ENCODE assay signal across 19 cellular contexts in genomic region chr7:12796397-12797136, GRCh38.
"Had no signal": no experiment of that assay in that cellular context is flagged by ENCODE, and none has a peak within 500 bp of the region (broad histone marks: within the 10 kb centered on the region; RNA-seq: fewer than 3 reads in every experiment).

No MANE protein-coding gene starts in this region.

- H3K9me3 ChIP-seq: breast epithelium, colonic mucosa, gastroesophageal sphincter, sigmoid colon, tibial artery had no signal

- H3K27me3 ChIP-seq: breast epithelium, colonic mucosa, gastroesophageal sphincter, sigmoid colon, tibial artery had no signal

- H3K36me3 ChIP-seq: breast epithelium, colonic mucosa, gastroesophageal sphincter, sigmoid colon, tibial artery had no signal

- ATAC-seq: activated CD8-positive, alpha-beta T cell treated with anti-CD3 and anti-CD28 coated beads for 36 hours; gastroesophageal sphincter; left ventricle myocardium superior had no signal

- H3K4me1 ChIP-seq: breast epithelium, gastroesophageal sphincter, sigmoid colon had no signal

- H3K27ac ChIP-seq: colonic mucosa, gastroesophageal sphincter, sigmoid colon, tibial artery had no signal

- H3K4me3 ChIP-seq: breast epithelium, colonic mucosa, gastroesophageal sphincter, sigmoid colon, tibial artery had no signal

- DNase-seq: activated CD4-positive, alpha-beta T cell treated with anti-CD3 and anti-CD28 coated beads for 4 hours; activated CD8-positive, alpha-beta T cell treated with anti-CD3 and anti-CD28 coated beads for 36 hours; activated naive CD4-positive, alpha-beta T cell treated with Interleukin-2 at 50 U/mL for 16 hours; activated naive CD8-positive, alpha-beta T cell treated with anti-CD3 and anti-CD28 coated beads for 36 hours; activated T-cell treated with anti-CD3 and anti-CD28 coated beads, Interleukin-2, amount 50 U/mL, for 1 hour; colonic mucosa; head of caudate nucleus; hypothalamus; left ventricle myocardium superior; mammary epithelial cell; retina; sigmoid colon; stimulated activated CD4-positive, alpha-beta T cell treated with anti-CD3 and anti-CD28 coated beads, Interleukin-4, amount 100 ng/mL, for 1 hour; stimulated activated naive CD4-positive, alpha-beta T cell treated with Interleukin-2 at 50 U/mL for 16 hours; substantia nigra; T-helper 9 cell; tibial artery had no signal
